ENCODE assay signal across 14 cellular contexts in the genomic region with DNA sequence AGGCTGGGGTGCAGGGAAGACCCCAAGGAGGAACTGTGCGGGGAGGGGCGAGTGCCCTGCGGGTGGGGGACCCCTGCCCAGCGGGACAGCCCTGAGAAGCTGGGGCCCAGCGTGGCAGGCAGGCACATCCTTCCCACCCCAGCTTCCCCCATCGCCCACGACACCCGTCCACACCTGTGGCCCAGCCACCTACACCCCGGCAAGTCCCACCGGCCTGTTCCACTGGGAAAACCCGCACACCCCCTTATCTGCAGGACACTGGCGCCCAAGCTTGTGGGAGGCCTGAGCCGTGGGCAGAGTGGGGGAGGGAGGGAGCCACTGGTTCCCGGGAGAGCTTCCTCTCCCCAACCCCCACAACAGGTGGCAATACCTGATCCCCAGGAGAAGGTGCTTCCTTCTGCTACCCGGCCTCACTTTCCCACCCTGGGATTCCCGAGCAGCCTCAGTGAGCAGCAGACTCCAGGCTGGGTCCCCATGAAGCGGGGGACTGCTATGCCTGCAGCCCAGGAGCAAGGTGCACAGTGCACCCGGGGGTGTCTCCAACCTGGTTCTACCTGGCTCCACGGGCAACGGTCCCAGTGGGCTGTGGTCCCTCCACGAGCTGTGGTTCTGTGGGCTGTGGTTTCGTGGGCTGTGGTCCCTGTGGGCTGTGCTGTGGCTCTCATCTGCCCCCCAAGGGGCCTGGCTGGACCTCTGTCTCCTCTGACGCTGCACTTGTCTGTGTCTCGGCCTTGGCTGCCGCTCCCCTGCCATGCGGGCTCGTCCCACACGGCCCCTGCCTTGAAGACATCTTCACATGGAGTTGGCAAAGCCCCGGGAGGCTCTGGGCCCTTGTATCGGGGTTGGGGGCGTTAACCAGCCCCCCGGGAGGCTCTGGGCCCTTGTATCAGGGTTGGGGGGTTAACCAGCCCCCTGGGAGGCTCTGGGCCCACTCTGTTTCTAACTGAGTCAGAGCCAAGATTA. TPM values are rescaled to one million over a fixed set of nuclear protein-coding genes. Genes with fewer than 3 reads are reported as not detected.
A peak's percentile ranks its signal among the peaks of the same experiment; 100 is the strongest.
DNase-seq lines count a peak whose midpoint lies in the region; ATAC-seq and TF ChIP-seq lines count a peak whose summit lies in the region.
"Had no signal": no experiment of that assay in that cellular context is flagged by ENCODE, and none has a peak within 500 bp of the region (broad histone marks: within the 10 kb centered on the region; RNA-seq: fewer than 3 reads in every experiment).

No MANE protein-coding gene starts in this region.

- H3K27ac Mint-ChIP-seq in endodermal cell (no peak overlapping the region), osteocyte (ENCODE audit: unreplicated experiment) (peak overlapping the region; percentile 52)
- H3K27ac Mint-ChIP-seq: activated T-cell treated with anti-CD3 and anti-CD28 coated beads, Interleukin-2, amount 50 U/mL, for 72 hours had no signal

- H3K4me3 ChIP-seq in BLaER1 (no peak overlapping the region; the same call in 1 of the 2 replicates), endodermal cell (ENCODE audit: low read length) (no peak overlapping the region)

- no peaks in the 10 kb centered on the region for H3K27me3 Mint-ChIP-seq in endodermal cell (ENCODE audit: insufficient read depth)
- H3K27me3 Mint-ChIP-seq in osteocyte (ENCODE audit: unreplicated experiment) = no peaks in the 10 kb centered on the region

- H3K4me2 ChIP-seq in BLaER1 = peak overlapping the region; percentile 99

- H3K27me3 ChIP-seq in BLaER1 (no peaks in the 10 kb centered on the region), endodermal cell (ENCODE audit: control insufficient read depth, insufficient read depth, low read length, poor library complexity, severe bottlenecking) (no peaks in the 10 kb centered on the region)

- H3K9me3 ChIP-seq in BLaER1 = no peaks in the 10 kb centered on the region
- H3K9me3 ChIP-seq in endodermal cell (ENCODE audit: control insufficient read depth, low read length) = no peaks in the 10 kb centered on the region

- TF ChIP-seq CTCF in endodermal cell (conservative IDR thresholded peaks at IDR 0.05) = no peak
- TF ChIP-seq CTCF in osteocyte (IDR thresholded peaks at IDR 0.05) = no peak

- H3K9me3 Mint-ChIP-seq in endodermal cell = peaks cover 2% of the 10 kb centered on the region
- H3K9me3 Mint-ChIP-seq in osteocyte (ENCODE audit: unreplicated experiment) = no peaks in the 10 kb centered on the region
- H3K9me3 Mint-ChIP-seq: activated T-cell treated with anti-CD3 and anti-CD28 coated beads, Interleukin-2, amount 50 U/mL, for 72 hours had no signal

- peaks cover 20% of the 10 kb centered on the region for H3K4me1 Mint-ChIP-seq in endodermal cell
- H3K4me1 Mint-ChIP-seq in osteocyte (ENCODE audit: unreplicated experiment) = peaks cover 65% of the 10 kb centered on the region

- no peak overlapping the region for H3K4me3 Mint-ChIP-seq in endodermal cell
- no peak overlapping the region for H3K4me3 Mint-ChIP-seq in osteocyte (ENCODE audit: unreplicated experiment)
- H3K4me3 Mint-ChIP-seq: activated T-cell treated with anti-CD3 and anti-CD28 coated beads, Interleukin-2, amount 50 U/mL, for 72 hours had no signal

- H3K36me3 ChIP-seq in BLaER1 = no peaks in the 10 kb centered on the region
- H3K36me3 ChIP-seq in endodermal cell (ENCODE audit: control insufficient read depth, insufficient read depth, low read length) = no peaks in the 10 kb centered on the region

- H3K9ac ChIP-seq in BLaER1 = 0 out of 2 replicates have a peak overlapping the region, but pooled peaks have one; percentile 3
- H3K9ac ChIP-seq in endodermal cell (ENCODE audit: extremely low read depth, low read length, poor library complexity, severe bottlenecking) = no peak overlapping the region

- 93% methylated on average over 9 to 32 of the region's 32 CpGs for WGBS in endodermal cell (ENCODE audit: insufficient coverage in 1 of 2, insufficient read length in 1 of 2), 2 experiments

- no peak for ATAC-seq in HG03469 (IDR thresholded peaks at IDR 0.05; ENCODE audit: unreplicated experiment)
- ATAC-seq: activated T-cell treated with anti-CD3 and anti-CD28 coated beads, Interleukin-2, amount 50 U/mL, for 72 hours had no signal

- H4K20me1 ChIP-seq in BLaER1 = peaks cover 20% of the 10 kb centered on the region

- H3K27ac ChIP-seq in BLaER1 = peak overlapping the region; percentile 67
- peak overlapping the region; percentile 53 for H3K27ac ChIP-seq in endodermal cell (ENCODE audit: low read depth, low read length)

- no peaks in the 10 kb centered on the region for H3K36me3 Mint-ChIP-seq in endodermal cell (ENCODE audit: low read depth)
- H3K36me3 Mint-ChIP-seq in osteocyte (ENCODE audit: unreplicated experiment) = no peaks in the 10 kb centered on the region

- H3K4me1 ChIP-seq in BLaER1 = peaks cover 76% of the 10 kb centered on the region
- peaks cover 21% of the 10 kb centered on the region for H3K4me1 ChIP-seq in endodermal cell (ENCODE audit: control insufficient read depth, insufficient read depth, low read length)

- DNase-seq in M059J (ENCODE audit: low read depth) (peak; percentile 26), endodermal cell (peak; percentile 53), osteocyte (ENCODE audit: extremely low spot score, unreplicated experiment) (no peak), NCI-H1417 (lab: John Stamatoyannopoulos, UW) (no peak), GF-D8 (lab: John Stamatoyannopoulos, UW) (no peak), kidney glomerular epithelial cell (lab: John Stamatoyannopoulos, UW) (no peak)
- DNase-seq: activated T-cell treated with anti-CD3 and anti-CD28 coated beads, Interleukin-2, amount 50 U/mL, for 72 hours; cerebellar nuclear complex; GDM1; NCI-H2081; NCI-H526 treated with DMSO at 0.1 percent for 48 hours; stimulated activated CD4-positive, alpha-beta T cell treated with anti-CD3 and anti-CD28 coated beads, Interleukin-15, amount 100 ng/mL, for 24 hours had no signal

RNA-seq across cellular contexts. Expression of gene POFUT2, which starts 37.8 kb away (rescaled TPM):
- total RNA-seq in M059J (2014; rRNA removed; shearing (Covaris generic)) = 65.7 and 81.8 TPM in 2 replicates
- total RNA-seq in endodermal cell = 10 to 100 TPM; 49.0 to 73.3 TPM
- polyA plus RNA-seq in endodermal cell (2013, experiment 1 of 2) = 55.1 TPM
- 46.9 TPM for polyA plus RNA-seq in endodermal cell (2013, experiment 2 of 2)
- total RNA-seq in osteocyte = 62.7 and 63.7 TPM in 2 replicates

Comparison
In these comparisons a context has a peak if more than half of its experiments do, and no peak if none do; other contexts are left out.
1. DNase-seq: peak in M059J (single experiment) and endodermal cell (single experiment); none in osteocyte (single experiment), NCI-H1417 (0 of 3), GF-D8 (single experiment) and kidney glomerular epithelial cell (single experiment).